In the genomic region with DNA sequence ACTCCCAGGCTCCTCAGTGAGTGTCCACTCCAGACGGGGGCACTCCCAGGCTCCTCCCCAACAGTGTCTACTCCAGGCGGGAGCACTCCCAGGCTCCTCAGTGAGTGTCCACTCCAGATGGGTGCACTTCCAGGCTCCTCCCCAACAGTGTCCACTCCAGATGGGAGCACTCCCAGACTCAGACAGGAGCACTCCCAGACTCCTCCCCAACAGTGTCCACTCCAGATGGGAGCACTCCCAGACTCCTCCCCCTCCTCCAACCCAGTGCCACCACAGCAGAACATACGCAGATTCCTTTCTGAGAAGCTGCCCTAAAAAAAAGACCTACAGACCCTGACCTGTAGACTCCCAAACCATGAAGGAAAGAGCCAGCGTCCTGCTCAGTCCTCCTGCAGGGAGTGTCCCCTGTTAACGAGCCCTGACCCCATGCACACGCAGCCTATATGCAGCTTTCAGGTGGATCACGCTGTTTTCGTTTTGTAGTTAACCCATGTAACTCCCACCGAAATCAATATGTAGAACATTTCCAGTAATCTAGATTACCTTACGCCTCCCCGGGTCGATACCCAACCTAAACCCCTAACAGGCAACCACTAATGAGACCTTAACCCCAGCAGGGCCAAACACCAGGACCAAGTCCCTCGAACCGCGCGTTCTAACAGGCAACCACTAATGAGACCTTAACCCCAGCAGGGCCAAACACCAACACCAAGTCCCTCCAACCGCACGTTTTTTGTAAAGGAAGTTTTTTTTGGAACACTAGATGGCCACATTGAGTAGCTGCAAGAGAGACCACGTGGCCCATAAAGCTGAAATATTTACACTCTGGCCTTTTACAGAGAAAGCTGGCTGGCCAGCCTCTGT, we compare ENCODE assay signal across 1 cellular context.
TF ChIP-seq lines count a peak whose summit lies in the region.

No MANE protein-coding gene starts in this region.

TF ChIP-seq in K562, 482 proteins besides CTCF, POLR2A, EP300 and RAD21 (continued from another document and continues in another):
- TF ChIP-seq NFXL1 (CRISPR knock-in tag; IDR thresholded peaks at IDR 0.05) (no peak), GTF2F1 (IDR thresholded peaks at IDR 0.05; ENCODE audit: low read depth, low read length) (no peak), ZNF764 (CRISPR knock-in tag; IDR thresholded peaks at IDR 0.05; ENCODE audit: low read depth) (no peak), PPARD (CRISPR knock-in tag; IDR thresholded peaks at IDR 0.05) (no peak), CREBBP (IDR thresholded peaks at IDR 0.05; ENCODE audit: low read depth, low read length) (no peak), NBN (IDR thresholded peaks at IDR 0.05; ENCODE audit: low read depth) (no peak), ATF7 (IDR thresholded peaks at IDR 0.05) (no peak), EP400 (IDR thresholded peaks at IDR 0.05) (peak; percentile 73), ZNF79 (CRISPR knock-in tag; IDR thresholded peaks at IDR 0.05; ENCODE audit: low read depth) (no peak), JUNB (CRISPR knock-in tag; conservative IDR thresholded peaks at IDR 0.05) (no peak), SNIP1 (IDR thresholded peaks at IDR 0.05; ENCODE audit: low read depth) (no peak), ZNF431 (CRISPR knock-in tag; IDR thresholded peaks at IDR 0.05) (no peak), ZNF197 (CRISPR knock-in tag; IDR thresholded peaks at IDR 0.05; ENCODE audit: low read depth) (no peak), SMAD4 (CRISPR knock-in tag; conservative IDR thresholded peaks at IDR 0.05) (no peak), KHSRP (IDR thresholded peaks at IDR 0.05) (no peak), ZFP36 (IDR thresholded peaks at IDR 0.05; ENCODE audit: low read depth, low read length, partially characterized antibody) (no peak), NR3C1 (CRISPR knock-in tag; IDR thresholded peaks at IDR 0.05) (no peak), ZNF384 (IDR thresholded peaks at IDR 0.05; ENCODE audit: low read depth, low read length) (peak; percentile 65), ZNF212 (CRISPR knock-in tag; IDR thresholded peaks at IDR 0.05) (no peak), KAT8 (IDR thresholded peaks at IDR 0.05; ENCODE audit: low read depth) (no peak), SAP30 (IDR thresholded peaks at IDR 0.05; ENCODE audit: borderline replicate concordance, insufficient read depth, low read depth, low read length, poor library complexity, severe bottlenecking) (no peak), POLR2AphosphoS2 (IDR thresholded peaks at IDR 0.05; ENCODE audit: low read length) (no peak), ZNF75A (CRISPR knock-in tag; IDR thresholded peaks at IDR 0.05) (no peak), EWSR1 (IDR thresholded peaks at IDR 0.05; ENCODE audit: borderline replicate concordance, low read depth, partially characterized antibody) (no peak), ELF2 (CRISPR knock-in tag; IDR thresholded peaks at IDR 0.05) (no peak), ZBTB1 (CRISPR knock-in tag; IDR thresholded peaks at IDR 0.05; ENCODE audit: borderline replicate concordance, low read depth) (peak; percentile 65; the same call in 1 of the 2 replicates), NUFIP1 (IDR thresholded peaks at IDR 0.05; ENCODE audit: partially characterized antibody) (no peak)
- TF ChIP-seq, protein P1, sequence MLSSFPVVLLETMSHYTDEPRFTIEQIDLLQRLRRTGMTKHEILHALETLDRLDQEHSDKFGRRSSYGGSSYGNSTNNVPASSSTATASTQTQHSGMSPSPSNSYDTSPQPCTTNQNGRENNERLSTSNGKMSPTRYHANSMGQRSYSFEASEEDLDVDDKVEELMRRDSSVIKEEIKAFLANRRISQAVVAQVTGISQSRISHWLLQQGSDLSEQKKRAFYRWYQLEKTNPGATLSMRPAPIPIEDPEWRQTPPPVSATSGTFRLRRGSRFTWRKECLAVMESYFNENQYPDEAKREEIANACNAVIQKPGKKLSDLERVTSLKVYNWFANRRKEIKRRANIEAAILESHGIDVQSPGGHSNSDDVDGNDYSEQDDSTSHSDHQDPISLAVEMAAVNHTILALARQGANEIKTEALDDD (IDR thresholded peaks at IDR 0.05): no peak
- TF ChIP-seq, protein P2, sequence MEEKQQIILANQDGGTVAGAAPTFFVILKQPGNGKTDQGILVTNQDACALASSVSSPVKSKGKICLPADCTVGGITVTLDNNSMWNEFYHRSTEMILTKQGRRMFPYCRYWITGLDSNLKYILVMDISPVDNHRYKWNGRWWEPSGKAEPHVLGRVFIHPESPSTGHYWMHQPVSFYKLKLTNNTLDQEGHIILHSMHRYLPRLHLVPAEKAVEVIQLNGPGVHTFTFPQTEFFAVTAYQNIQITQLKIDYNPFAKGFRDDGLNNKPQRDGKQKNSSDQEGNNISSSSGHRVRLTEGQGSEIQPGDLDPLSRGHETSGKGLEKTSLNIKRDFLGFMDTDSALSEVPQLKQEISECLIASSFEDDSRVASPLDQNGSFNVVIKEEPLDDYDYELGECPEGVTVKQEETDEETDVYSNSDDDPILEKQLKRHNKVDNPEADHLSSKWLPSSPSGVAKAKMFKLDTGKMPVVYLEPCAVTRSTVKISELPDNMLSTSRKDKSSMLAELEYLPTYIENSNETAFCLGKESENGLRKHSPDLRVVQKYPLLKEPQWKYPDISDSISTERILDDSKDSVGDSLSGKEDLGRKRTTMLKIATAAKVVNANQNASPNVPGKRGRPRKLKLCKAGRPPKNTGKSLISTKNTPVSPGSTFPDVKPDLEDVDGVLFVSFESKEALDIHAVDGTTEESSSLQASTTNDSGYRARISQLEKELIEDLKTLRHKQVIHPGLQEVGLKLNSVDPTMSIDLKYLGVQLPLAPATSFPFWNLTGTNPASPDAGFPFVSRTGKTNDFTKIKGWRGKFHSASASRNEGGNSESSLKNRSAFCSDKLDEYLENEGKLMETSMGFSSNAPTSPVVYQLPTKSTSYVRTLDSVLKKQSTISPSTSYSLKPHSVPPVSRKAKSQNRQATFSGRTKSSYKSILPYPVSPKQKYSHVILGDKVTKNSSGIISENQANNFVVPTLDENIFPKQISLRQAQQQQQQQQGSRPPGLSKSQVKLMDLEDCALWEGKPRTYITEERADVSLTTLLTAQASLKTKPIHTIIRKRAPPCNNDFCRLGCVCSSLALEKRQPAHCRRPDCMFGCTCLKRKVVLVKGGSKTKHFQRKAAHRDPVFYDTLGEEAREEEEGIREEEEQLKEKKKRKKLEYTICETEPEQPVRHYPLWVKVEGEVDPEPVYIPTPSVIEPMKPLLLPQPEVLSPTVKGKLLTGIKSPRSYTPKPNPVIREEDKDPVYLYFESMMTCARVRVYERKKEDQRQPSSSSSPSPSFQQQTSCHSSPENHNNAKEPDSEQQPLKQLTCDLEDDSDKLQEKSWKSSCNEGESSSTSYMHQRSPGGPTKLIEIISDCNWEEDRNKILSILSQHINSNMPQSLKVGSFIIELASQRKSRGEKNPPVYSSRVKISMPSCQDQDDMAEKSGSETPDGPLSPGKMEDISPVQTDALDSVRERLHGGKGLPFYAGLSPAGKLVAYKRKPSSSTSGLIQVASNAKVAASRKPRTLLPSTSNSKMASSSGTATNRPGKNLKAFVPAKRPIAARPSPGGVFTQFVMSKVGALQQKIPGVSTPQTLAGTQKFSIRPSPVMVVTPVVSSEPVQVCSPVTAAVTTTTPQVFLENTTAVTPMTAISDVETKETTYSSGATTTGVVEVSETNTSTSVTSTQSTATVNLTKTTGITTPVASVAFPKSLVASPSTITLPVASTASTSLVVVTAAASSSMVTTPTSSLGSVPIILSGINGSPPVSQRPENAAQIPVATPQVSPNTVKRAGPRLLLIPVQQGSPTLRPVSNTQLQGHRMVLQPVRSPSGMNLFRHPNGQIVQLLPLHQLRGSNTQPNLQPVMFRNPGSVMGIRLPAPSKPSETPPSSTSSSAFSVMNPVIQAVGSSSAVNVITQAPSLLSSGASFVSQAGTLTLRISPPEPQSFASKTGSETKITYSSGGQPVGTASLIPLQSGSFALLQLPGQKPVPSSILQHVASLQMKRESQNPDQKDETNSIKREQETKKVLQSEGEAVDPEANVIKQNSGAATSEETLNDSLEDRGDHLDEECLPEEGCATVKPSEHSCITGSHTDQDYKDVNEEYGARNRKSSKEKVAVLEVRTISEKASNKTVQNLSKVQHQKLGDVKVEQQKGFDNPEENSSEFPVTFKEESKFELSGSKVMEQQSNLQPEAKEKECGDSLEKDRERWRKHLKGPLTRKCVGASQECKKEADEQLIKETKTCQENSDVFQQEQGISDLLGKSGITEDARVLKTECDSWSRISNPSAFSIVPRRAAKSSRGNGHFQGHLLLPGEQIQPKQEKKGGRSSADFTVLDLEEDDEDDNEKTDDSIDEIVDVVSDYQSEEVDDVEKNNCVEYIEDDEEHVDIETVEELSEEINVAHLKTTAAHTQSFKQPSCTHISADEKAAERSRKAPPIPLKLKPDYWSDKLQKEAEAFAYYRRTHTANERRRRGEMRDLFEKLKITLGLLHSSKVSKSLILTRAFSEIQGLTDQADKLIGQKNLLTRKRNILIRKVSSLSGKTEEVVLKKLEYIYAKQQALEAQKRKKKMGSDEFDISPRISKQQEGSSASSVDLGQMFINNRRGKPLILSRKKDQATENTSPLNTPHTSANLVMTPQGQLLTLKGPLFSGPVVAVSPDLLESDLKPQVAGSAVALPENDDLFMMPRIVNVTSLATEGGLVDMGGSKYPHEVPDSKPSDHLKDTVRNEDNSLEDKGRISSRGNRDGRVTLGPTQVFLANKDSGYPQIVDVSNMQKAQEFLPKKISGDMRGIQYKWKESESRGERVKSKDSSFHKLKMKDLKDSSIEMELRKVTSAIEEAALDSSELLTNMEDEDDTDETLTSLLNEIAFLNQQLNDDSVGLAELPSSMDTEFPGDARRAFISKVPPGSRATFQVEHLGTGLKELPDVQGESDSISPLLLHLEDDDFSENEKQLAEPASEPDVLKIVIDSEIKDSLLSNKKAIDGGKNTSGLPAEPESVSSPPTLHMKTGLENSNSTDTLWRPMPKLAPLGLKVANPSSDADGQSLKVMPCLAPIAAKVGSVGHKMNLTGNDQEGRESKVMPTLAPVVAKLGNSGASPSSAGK (IDR thresholded peaks at IDR 0.05): peak; percentile 85
- TF ChIP-seq, protein P3, sequence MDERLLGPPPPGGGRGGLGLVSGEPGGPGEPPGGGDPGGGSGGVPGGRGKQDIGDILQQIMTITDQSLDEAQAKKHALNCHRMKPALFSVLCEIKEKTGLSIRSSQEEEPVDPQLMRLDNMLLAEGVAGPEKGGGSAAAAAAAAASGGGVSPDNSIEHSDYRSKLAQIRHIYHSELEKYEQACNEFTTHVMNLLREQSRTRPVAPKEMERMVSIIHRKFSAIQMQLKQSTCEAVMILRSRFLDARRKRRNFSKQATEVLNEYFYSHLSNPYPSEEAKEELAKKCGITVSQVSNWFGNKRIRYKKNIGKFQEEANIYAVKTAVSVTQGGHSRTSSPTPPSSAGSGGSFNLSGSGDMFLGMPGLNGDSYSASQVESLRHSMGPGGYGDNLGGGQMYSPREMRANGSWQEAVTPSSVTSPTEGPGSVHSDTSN (CRISPR knock-in tag; IDR thresholded peaks at IDR 0.05; ENCODE audit: low read depth): no peak
- TF ChIP-seq, protein P3 (tag; conservative IDR thresholded peaks at IDR 0.05; ENCODE audit: low read depth): peak; percentile 66; the same call in 1 of the 2 replicates
- TF ChIP-seq, protein P4, sequence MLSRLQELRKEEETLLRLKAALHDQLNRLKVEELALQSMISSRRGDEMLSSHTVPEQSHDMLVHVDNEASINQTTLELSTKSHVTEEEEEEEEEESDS (CRISPR knock-in tag; IDR thresholded peaks at IDR 0.05): no peak
- TF ChIP-seq, protein P5, sequence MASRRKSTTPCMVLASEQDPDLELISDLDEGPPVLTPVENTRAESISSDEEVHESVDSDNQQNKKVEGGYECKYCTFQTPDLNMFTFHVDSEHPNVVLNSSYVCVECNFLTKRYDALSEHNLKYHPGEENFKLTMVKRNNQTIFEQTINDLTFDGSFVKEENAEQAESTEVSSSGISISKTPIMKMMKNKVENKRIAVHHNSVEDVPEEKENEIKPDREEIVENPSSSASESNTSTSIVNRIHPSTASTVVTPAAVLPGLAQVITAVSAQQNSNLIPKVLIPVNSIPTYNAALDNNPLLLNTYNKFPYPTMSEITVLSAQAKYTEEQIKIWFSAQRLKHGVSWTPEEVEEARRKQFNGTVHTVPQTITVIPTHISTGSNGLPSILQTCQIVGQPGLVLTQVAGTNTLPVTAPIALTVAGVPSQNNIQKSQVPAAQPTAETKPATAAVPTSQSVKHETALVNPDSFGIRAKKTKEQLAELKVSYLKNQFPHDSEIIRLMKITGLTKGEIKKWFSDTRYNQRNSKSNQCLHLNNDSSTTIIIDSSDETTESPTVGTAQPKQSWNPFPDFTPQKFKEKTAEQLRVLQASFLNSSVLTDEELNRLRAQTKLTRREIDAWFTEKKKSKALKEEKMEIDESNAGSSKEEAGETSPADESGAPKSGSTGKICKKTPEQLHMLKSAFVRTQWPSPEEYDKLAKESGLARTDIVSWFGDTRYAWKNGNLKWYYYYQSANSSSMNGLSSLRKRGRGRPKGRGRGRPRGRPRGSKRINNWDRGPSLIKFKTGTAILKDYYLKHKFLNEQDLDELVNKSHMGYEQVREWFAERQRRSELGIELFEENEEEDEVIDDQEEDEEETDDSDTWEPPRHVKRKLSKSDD (conservative IDR thresholded peaks at IDR 0.05; ENCODE audit: low read length): no peak
- TF ChIP-seq, protein P6, sequence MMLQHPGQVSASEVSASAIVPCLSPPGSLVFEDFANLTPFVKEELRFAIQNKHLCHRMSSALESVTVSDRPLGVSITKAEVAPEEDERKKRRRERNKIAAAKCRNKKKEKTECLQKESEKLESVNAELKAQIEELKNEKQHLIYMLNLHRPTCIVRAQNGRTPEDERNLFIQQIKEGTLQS (IDR thresholded peaks at IDR 0.05): no peak
- TF ChIP-seq, protein P6 (CRISPR knock-in tag; conservative IDR thresholded peaks at IDR 0.05): 0 out of 2 replicates have a peak, but pooled peaks have one; percentile 29
- TF ChIP-seq, protein P7, sequence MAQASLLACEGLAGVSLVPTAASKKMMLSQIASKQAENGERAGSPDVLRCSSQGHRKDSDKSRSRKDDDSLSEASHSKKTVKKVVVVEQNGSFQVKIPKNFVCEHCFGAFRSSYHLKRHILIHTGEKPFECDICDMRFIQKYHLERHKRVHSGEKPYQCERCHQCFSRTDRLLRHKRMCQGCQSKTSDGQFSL (CRISPR knock-in tag; IDR thresholded peaks at IDR 0.05): no peak
- TF ChIP-seq, protein P7 (tag; IDR thresholded peaks at IDR 0.05): no peak
